ENCODE assay signal across 1 cellular context in genomic region chr14:47976139-47976538, GRCh38.
TF ChIP-seq lines count a peak whose summit lies in the region.

No MANE protein-coding gene starts in this region.

TF ChIP-seq in H1, 55 proteins besides CTCF, POLR2A, EP300 and RAD21:
- TF ChIP-seq RXRA (IDR thresholded peaks at IDR 0.05; ENCODE audit: insufficient read depth, low read depth, low read length) (no peak), TBP (IDR thresholded peaks at IDR 0.05; ENCODE audit: low read depth, low read length) (no peak), SP1 (IDR thresholded peaks at IDR 0.05; ENCODE audit: low read depth, low read length) (no peak), JUND (IDR thresholded peaks at IDR 0.05; ENCODE audit: low read length) (no peak), JUN (IDR thresholded peaks at IDR 0.05; ENCODE audit: low read depth, low read length) (no peak), TAF7 (optimal IDR thresholded peaks at IDR 0.05; ENCODE audit: borderline replicate concordance, low read depth, low read length) (no peak), SRF (IDR thresholded peaks at IDR 0.05; ENCODE audit: low read depth, low read length) (no peak), ASH2L (IDR thresholded peaks at IDR 0.05; ENCODE audit: low read length) (no peak), TAF1 (IDR thresholded peaks at IDR 0.05; ENCODE audit: low read depth, low read length) (no peak)
- TF ChIP-seq, protein P1, sequence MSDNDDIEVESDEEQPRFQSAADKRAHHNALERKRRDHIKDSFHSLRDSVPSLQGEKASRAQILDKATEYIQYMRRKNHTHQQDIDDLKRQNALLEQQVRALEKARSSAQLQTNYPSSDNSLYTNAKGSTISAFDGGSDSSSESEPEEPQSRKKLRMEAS (IDR thresholded peaks at IDR 0.05) = no peak
